ENCODE assay signal across 23 cellular contexts in the genomic region with DNA sequence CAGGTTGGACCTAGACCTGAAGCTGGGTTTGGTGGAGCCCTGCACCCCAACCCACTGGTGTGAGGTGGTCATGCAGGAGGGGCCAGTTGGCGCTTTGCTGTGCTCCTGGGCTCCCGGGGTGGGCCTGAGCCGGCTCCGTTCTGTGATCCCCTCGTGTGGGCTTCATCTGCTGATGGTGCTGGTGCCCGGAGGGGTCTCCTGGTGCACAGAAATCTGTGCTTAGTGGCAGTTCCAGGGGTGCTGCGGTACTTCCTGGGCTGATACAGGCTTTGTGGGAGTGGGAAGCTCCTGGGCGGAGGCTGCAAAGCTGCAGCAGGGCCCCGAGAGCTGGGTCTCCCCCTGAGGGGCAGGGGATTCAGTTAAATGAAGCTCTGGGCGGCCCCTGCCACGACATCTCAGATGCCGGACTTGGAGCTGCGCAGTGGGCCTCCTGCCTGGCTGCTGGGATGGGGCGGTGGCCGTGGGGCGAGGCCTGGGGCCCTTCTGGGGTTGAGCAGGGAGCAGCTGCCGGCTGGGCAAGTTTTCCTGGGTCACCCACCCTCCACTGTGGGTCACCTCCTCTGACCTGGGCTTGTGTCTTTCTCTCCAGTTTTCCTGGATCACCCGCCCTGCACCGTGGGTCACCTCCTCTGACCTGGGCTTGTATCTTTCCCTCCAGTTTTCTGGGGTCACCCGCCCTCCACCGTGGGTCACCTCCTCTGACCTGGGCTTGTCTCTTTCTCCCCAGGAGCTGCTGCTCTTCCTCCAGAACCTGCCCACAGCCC.
A peak's percentile ranks its signal among the peaks of the same experiment; 100 is the strongest.
DNase-seq lines count a peak whose midpoint lies in the region; ATAC-seq and TF ChIP-seq lines count a peak whose summit lies in the region.
"Had no signal": no experiment of that assay in that cellular context is flagged by ENCODE, and none has a peak within 500 bp of the region (broad histone marks: within the 10 kb centered on the region; RNA-seq: fewer than 3 reads in every experiment).

No MANE protein-coding gene starts in this region.

- peak overlapping the region; percentile 57 for H3K18ac ChIP-seq in neuronal stem cell (ENCODE audit: low read length)

- H3K27ac ChIP-seq in left ventricle myocardium inferior (replicated peaks), result no peak overlapping the region
- no peak overlapping the region for H3K27ac ChIP-seq in dorsolateral prefrontal cortex
- H3K27ac ChIP-seq in neuronal stem cell (replicated peaks; ENCODE audit: low read length), result no peak overlapping the region
- H3K27ac ChIP-seq: foreskin keratinocyte, neutrophil had no signal

- no peak for ATAC-seq in GM21360 (IDR thresholded peaks at IDR 0.05; ENCODE audit: unreplicated experiment)
- ATAC-seq: foreskin keratinocyte had no signal

- no peak overlapping the region for H3K23ac ChIP-seq in neuronal stem cell (ENCODE audit: low read depth, low read length, poor library complexity)

- H4K91ac ChIP-seq in neuronal stem cell (ENCODE audit: low read depth, low read length, poor library complexity), result no peak overlapping the region

- no peak overlapping the region for H3K4me3 Mint-ChIP-seq in type B pancreatic cell
- H3K4me3 Mint-ChIP-seq: activated naive CD8-positive, alpha-beta T cell; activated T-helper 1 cell treated with anti-CD3 and anti-CD28 coated beads, Interleukin-12 subunit alpha, Interleukin-12 subunit beta, Interleukin-2, Interleukin-4 antibody, amounts not matched to agents 30 ng/mL and 10 ng/mL and 1 ng/mL, durations not matched to agents 14 hours and 24 hours and 36 hours had no signal

- H3K9me3 ChIP-seq in left ventricle myocardium inferior (replicated peaks) (no peaks in the 10 kb centered on the region), neuronal stem cell (replicated peaks in 1 of 2; ENCODE audit: control insufficient read depth in 2 of 2, insufficient read depth in 1 of 2, low read depth in 1 of 2, low read length in 2 of 2) (peaks cover under 1 to 4% of the 10 kb centered on the region in 2 donors)
- H3K9me3 ChIP-seq: neutrophil had no signal

- peak overlapping the region; percentile 56 for H3K14ac ChIP-seq in neuronal stem cell (ENCODE audit: low read length)

- H3K27me3 Mint-ChIP-seq in type B pancreatic cell, result no peaks in the 10 kb centered on the region
- H3K27me3 Mint-ChIP-seq: activated naive CD8-positive, alpha-beta T cell had no signal

- H2BK15ac ChIP-seq in neuronal stem cell (ENCODE audit: low read length), result no peak overlapping the region

- H3K36me3 Mint-ChIP-seq in type B pancreatic cell, result peaks cover 4% of the 10 kb centered on the region

- DNase-seq in cardiac septum (ENCODE audit: low spot score) (peak; percentile 54), left ventricle myocardium inferior (no peak), dorsolateral prefrontal cortex (peak in 7 of 10 donors; percentile 15 to 35 (median 24)), neuronal stem cell (ENCODE audit: low spot score) (no peak), type B pancreatic cell (ENCODE audit: extremely low spot score, unreplicated experiment) (peak; percentile 67), NCI-H446 treated with DMSO at 0.1 percent for 48 hours (lab: John Stamatoyannopoulos, UW) (no peak), cerebellar nuclear complex (lab: John Stamatoyannopoulos, UW) (no peak)
- DNase-seq: activated CD4-positive, alpha-beta T cell treated with anti-CD3 and anti-CD28 coated beads for 4 hours; activated CD8-positive, alpha-beta memory T cell treated with anti-CD3 and anti-CD28 coated beads for 24 hours; effector CD8-positive, alpha-beta T cell; EL; erythroblast; foreskin keratinocyte; IMR-90; NCI-H1092 treated with DMSO at 0.1 percent for 48 hours; NCI-H187 treated with DMSO at 0.1 percent for 48 hours; stimulated activated CD4-positive, alpha-beta T cell treated with anti-CD3 and anti-CD28 coated beads, Interleukin-12 subunit alpha, Interleukin-12 subunit beta, amount 100 ng/mL, for 4 hours; stimulated activated CD4-positive, alpha-beta T cell treated with anti-CD3 and anti-CD28 coated beads, Interleukin-4, amount 100 ng/mL, for 4 hours; stimulated activated naive CD4-positive, alpha-beta T cell treated with Interleukin-2 at 50 U/mL for 16 hours had no signal

- peak overlapping the region; percentile 10 for H2AK5ac ChIP-seq in neuronal stem cell (ENCODE audit: low read depth, low read length)

- H3K4me3 ChIP-seq in left ventricle myocardium inferior, result no peak overlapping the region
- no peak overlapping the region for H3K4me3 ChIP-seq in dorsolateral prefrontal cortex
- no peak overlapping the region for H3K4me3 ChIP-seq in neuronal stem cell (ENCODE audit: low read length in 2 of 2)

- no peak overlapping the region for H3K4ac ChIP-seq in neuronal stem cell (ENCODE audit: low read length)

- no CpG with 5 or more reads among the region's 21 CpGs for WGBS in neuronal stem cell (ENCODE audit: extremely low coverage in 2 of 2, insufficient read length in 2 of 2, insufficient replicate concordance in 1 of 2), 2 donors

- no peak overlapping the region for H2BK120ac ChIP-seq in neuronal stem cell (ENCODE audit: low read depth, low read length)

- H3K4me1 Mint-ChIP-seq in type B pancreatic cell (ENCODE audit: unreplicated experiment), result no peaks in the 10 kb centered on the region

- peak overlapping the region; percentile 3 for H3K9ac ChIP-seq in neuronal stem cell (ENCODE audit: low read depth, low read length, poor library complexity)

- no peak overlapping the region for H3K4me2 ChIP-seq in neuronal stem cell (ENCODE audit: insufficient read depth, low read length, poor library complexity, severe bottlenecking)

- H2AFZ ChIP-seq in neuronal stem cell (ENCODE audit: low read length), result no peak overlapping the region

- no peak for TF ChIP-seq CTCF in left ventricle myocardium inferior (IDR thresholded peaks at IDR 0.05; ENCODE audit: borderline replicate concordance)
- no peak for TF ChIP-seq CTCF in dorsolateral prefrontal cortex (IDR thresholded peaks at IDR 0.05 in 54 of 56, conservative IDR thresholded peaks at IDR 0.05 in 2 of 56; ENCODE audit: low read depth in 1 of 56, partially characterized antibody in 56 of 56)
- TF ChIP-seq CTCF in type B pancreatic cell (conservative IDR thresholded peaks at IDR 0.05), result no peak

- peaks cover 15% of the 10 kb centered on the region for H3K36me3 ChIP-seq in left ventricle myocardium inferior
- no peaks in the 10 kb centered on the region for H3K36me3 ChIP-seq in neuronal stem cell (replicated peaks in 1 of 2; ENCODE audit: control insufficient read depth in 2 of 2, insufficient read depth in 2 of 2, low read length in 2 of 2)

- no peaks in the 10 kb centered on the region for H3K9me3 Mint-ChIP-seq in type B pancreatic cell
- H3K9me3 Mint-ChIP-seq: activated T-helper 1 cell treated with anti-CD3 and anti-CD28 coated beads, Interleukin-12 subunit alpha, Interleukin-12 subunit beta, Interleukin-2, Interleukin-4 antibody, amounts not matched to agents 30 ng/mL and 10 ng/mL and 1 ng/mL, durations not matched to agents 14 hours and 24 hours and 36 hours had no signal

- H3K27me3 ChIP-seq in left ventricle myocardium inferior (ENCODE audit: low read depth) (no peaks in the 10 kb centered on the region), dorsolateral prefrontal cortex (no peaks in the 10 kb centered on the region), neuronal stem cell (ENCODE audit: control insufficient read depth in 3 of 3, insufficient read depth in 3 of 3, low read depth in 1 of 3, low read length in 3 of 3) (no peaks in the 10 kb centered on the region)
- H3K27me3 ChIP-seq: foreskin keratinocyte, neutrophil had no signal

- H2BK5ac ChIP-seq in neuronal stem cell (ENCODE audit: low read length), result peak overlapping the region; percentile 39

- intact Hi-C loops in cardiac septum (cut with DNase I), result loop anchor here (10.0 kb wide), 1 partner anchor 238 kb away; no protein-coding TSS in a partner anchor
- intact Hi-C loops in left ventricle myocardium inferior (cut with micrococcal nuclease), result no loop called here
- intact Hi-C loops in dorsolateral prefrontal cortex (cut with DNase I), result no loop called here

- H4K8ac ChIP-seq in neuronal stem cell (ENCODE audit: low read depth, low read length), result no peak overlapping the region

- H3K79me1 ChIP-seq in neuronal stem cell (ENCODE audit: low read depth, low read length), result peaks cover 4% of the 10 kb centered on the region

- H2BK12ac ChIP-seq in neuronal stem cell (ENCODE audit: low read length), result no peak overlapping the region

- no peak overlapping the region for H3K27ac Mint-ChIP-seq in type B pancreatic cell
- H3K27ac Mint-ChIP-seq: activated naive CD8-positive, alpha-beta T cell; activated T-helper 1 cell treated with anti-CD3 and anti-CD28 coated beads, Interleukin-12 subunit alpha, Interleukin-12 subunit beta, Interleukin-2, Interleukin-4 antibody, amounts not matched to agents 30 ng/mL and 10 ng/mL and 1 ng/mL, durations not matched to agents 14 hours and 24 hours and 36 hours had no signal

- H3K4me1 ChIP-seq in left ventricle myocardium inferior, result peaks cover 25% of the 10 kb centered on the region
- H3K4me1 ChIP-seq in neuronal stem cell (ENCODE audit: control insufficient read depth in 2 of 2, insufficient read depth in 1 of 2, low read depth in 1 of 2, low read length in 2 of 2), result no peaks in the 10 kb centered on the region
- H3K4me1 ChIP-seq: foreskin keratinocyte had no signal

Comparison
In these comparisons a context has a peak if more than half of its experiments do, and no peak if none do; other contexts are left out.
1. DNase-seq: peak in cardiac septum (single experiment), dorsolateral prefrontal cortex (7 of 10) and type B pancreatic cell (single experiment); none in left ventricle myocardium inferior (single experiment), neuronal stem cell (single experiment), NCI-H446 treated with DMSO at 0.1 percent for 48 hours (single experiment) and cerebellar nuclear complex (0 of 2).